ENCODE assay signal across 16 cellular contexts in genomic region chr4:113117346-113117677, GRCh38.
"Had no signal": no experiment of that assay in that cellular context is flagged by ENCODE, and none has a peak within 500 bp of the region (broad histone marks: within the 10 kb centered on the region; RNA-seq: fewer than 3 reads in every experiment).

No MANE protein-coding gene starts in this region.

- H3K4me1 Mint-ChIP-seq: activated CD4-positive, alpha-beta memory T cell treated with anti-CD3 and anti-CD28 coated beads, Interleukin-2, amount 10 ng/mL, durations not matched to agents 7 days and 5 days; stimulated activated memory B cell treated with anti-CD40 and anti-IgM and Interleukin-4, amounts not matched to agents 10 μg/mL and 1 μg/mL and 100 μg/mL, for 72 hours had no signal

- H3K27ac Mint-ChIP-seq: activated CD4-positive, alpha-beta memory T cell treated with anti-CD3 and anti-CD28 coated beads, Interleukin-2, amount 10 ng/mL, durations not matched to agents 7 days and 5 days; neural progenitor cell; stimulated activated memory B cell treated with anti-CD40 and anti-IgM and Interleukin-4, amounts not matched to agents 10 μg/mL and 1 μg/mL and 100 μg/mL, for 72 hours had no signal

- ATAC-seq: activated naive CD4-positive, alpha-beta T cell treated with anti-CD3 and anti-CD28 coated beads, Interleukin-2, amount 50 U/mL, for 72 hours; lower lobe of right lung had no signal

- DNase-seq: activated CD4-positive, alpha-beta memory T cell treated with anti-CD3 and anti-CD28 coated beads, Interleukin-2, amount 10 ng/mL, durations not matched to agents 7 days and 5 days; activated CD4-positive, alpha-beta T cell treated with anti-CD3 and anti-CD28 coated beads for 4 hours; activated gamma-delta T cell; activated T-cell treated with anti-CD3 and anti-CD28 coated beads, Interleukin-2, amount 50 U/mL, for 48 hours; effector CD4-positive, alpha-beta T cell; foreskin keratinocyte; left cardiac atrium; lower lobe of right lung; stimulated activated CD4-positive, alpha-beta T cell treated with anti-CD3 and anti-CD28 coated beads, Interleukin-2, amount 100 ng/mL, for 48 hours; T-helper 2 cell had no signal

- H3K9me3 Mint-ChIP-seq: activated CD4-positive, alpha-beta memory T cell treated with anti-CD3 and anti-CD28 coated beads, Interleukin-2, amount 10 ng/mL, durations not matched to agents 7 days and 5 days; activated naive CD4-positive, alpha-beta T cell treated with anti-CD3 and anti-CD28 coated beads, Interleukin-2, amount 50 U/mL, for 72 hours; neural progenitor cell; stimulated activated memory B cell treated with anti-CD40 and anti-IgM and Interleukin-4, amounts not matched to agents 10 μg/mL and 1 μg/mL and 100 μg/mL, for 72 hours had no signal

- H3K27ac ChIP-seq: coronary artery, foreskin keratinocyte, lower lobe of right lung, uterus had no signal

- H3K36me3 Mint-ChIP-seq: activated naive CD4-positive, alpha-beta T cell treated with anti-CD3 and anti-CD28 coated beads, Interleukin-2, amount 50 U/mL, for 72 hours; neural progenitor cell; stimulated activated memory B cell treated with anti-CD40 and anti-IgM and Interleukin-4, amounts not matched to agents 10 μg/mL and 1 μg/mL and 100 μg/mL, for 72 hours had no signal

- H3K27me3 ChIP-seq: neural progenitor cell, ovary, uterus had no signal

- H3K27me3 Mint-ChIP-seq: activated CD4-positive, alpha-beta memory T cell treated with anti-CD3 and anti-CD28 coated beads, Interleukin-2, amount 10 ng/mL, durations not matched to agents 7 days and 5 days; stimulated activated memory B cell treated with anti-CD40 and anti-IgM and Interleukin-4, amounts not matched to agents 10 μg/mL and 1 μg/mL and 100 μg/mL, for 72 hours had no signal

- H3K4me3 Mint-ChIP-seq: activated CD4-positive, alpha-beta memory T cell treated with anti-CD3 and anti-CD28 coated beads, Interleukin-2, amount 10 ng/mL, durations not matched to agents 7 days and 5 days; neural progenitor cell; stimulated activated memory B cell treated with anti-CD40 and anti-IgM and Interleukin-4, amounts not matched to agents 10 μg/mL and 1 μg/mL and 100 μg/mL, for 72 hours had no signal

- H3K4me3 ChIP-seq: lower lobe of right lung, neural progenitor cell, ovary, uterus had no signal
